8 cellular contexts compared by ENCODE assay signal in the genomic region with DNA sequence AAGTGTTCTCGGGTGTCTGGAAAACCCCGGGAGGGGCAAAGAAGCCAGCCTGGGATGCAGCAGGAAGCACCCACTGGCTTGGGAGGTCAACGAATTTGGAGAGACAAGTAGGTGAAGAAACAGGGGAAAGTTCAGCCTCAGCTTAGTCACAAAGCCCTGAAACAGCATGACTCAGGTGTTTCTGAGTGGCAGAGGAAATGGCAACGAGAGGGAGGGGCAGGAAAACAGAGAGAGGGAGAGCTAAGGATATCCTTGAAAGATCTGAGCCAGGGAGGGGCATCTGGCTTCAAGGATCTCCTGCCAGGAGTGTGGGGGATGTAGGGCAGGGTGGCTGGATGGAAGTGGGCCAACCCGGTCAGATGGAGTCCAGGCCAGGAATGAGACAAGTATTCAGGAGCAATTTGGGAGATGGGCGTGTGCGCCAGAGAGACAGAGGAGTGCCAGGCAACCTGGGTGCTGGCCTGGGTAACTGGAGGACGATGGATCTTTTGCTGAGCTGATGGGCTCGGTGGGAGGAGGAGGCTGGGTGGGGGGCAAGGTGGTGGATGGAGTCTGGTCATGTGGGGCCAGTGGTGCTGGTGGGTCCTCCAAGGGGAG. TPM values are rescaled to one million over a fixed set of nuclear protein-coding genes. Genes with fewer than 3 reads are reported as not detected.
DNase-seq lines count a peak whose midpoint lies in the region; ATAC-seq and TF ChIP-seq lines count a peak whose summit lies in the region.

No MANE protein-coding gene starts in this region.

- peak overlapping the region; percentile 71 for H3K27ac Mint-ChIP-seq in WTC11

- H3K27me3 ChIP-seq in fibroblast of lung (ENCODE audit: control insufficient read depth, insufficient read depth, low read length) (no peaks in the 10 kb centered on the region), rectal smooth muscle tissue (ENCODE audit: control insufficient read depth, insufficient read depth, low read length) (no peaks in the 10 kb centered on the region), HAP-1 (ENCODE audit: low read depth) (no peaks in the 10 kb centered on the region)

- in situ Hi-C loops in HAP-1 (cut with MboI; ENCODE audit: low sequenced_read_pairs) = no loop called here

- H4K20me1 ChIP-seq in fibroblast of lung (ENCODE audit: control insufficient read depth, extremely low read depth, insufficient read depth, low read length) = no peaks in the 10 kb centered on the region

- H3K36me3 ChIP-seq in fibroblast of lung (ENCODE audit: control insufficient read depth, insufficient read depth, low read length) = no peaks in the 10 kb centered on the region
- no peaks in the 10 kb centered on the region for H3K36me3 ChIP-seq in rectal smooth muscle tissue (ENCODE audit: control insufficient read depth, insufficient read depth, low read length)
- H3K36me3 ChIP-seq in HAP-1 (replicated peaks) = no peaks in the 10 kb centered on the region

- CTCF ChIA-PET in WTC11 (lab: Charles Lee) = interaction anchor here (0.8 to 3.5 kb wide), 14 partner anchors 11 to 160 kb away, joined by 3 to 18 read pairs (median 5); a partner anchor contains a TSS

- peak overlapping the region; percentile 54 for H3K4me2 ChIP-seq in fibroblast of lung (ENCODE audit: extremely low read depth, insufficient read depth, low read length)

- H3K9me3 Mint-ChIP-seq in WTC11 = no peaks in the 10 kb centered on the region

- H3K4me1 Mint-ChIP-seq in WTC11 = peaks cover 16% of the 10 kb centered on the region

- peaks cover 33% of the 10 kb centered on the region for H3K4me1 ChIP-seq in fibroblast of lung (ENCODE audit: control insufficient read depth, extremely low read depth, insufficient read depth, low read length)
- H3K4me1 ChIP-seq in rectal smooth muscle tissue (ENCODE audit: control insufficient read depth, insufficient read depth, low read length) = peaks cover 8% of the 10 kb centered on the region
- H3K4me1 ChIP-seq in HAP-1 = peaks cover 7% of the 10 kb centered on the region

- DNase-seq in DMS79 treated with DMSO at 0.1 percent for 48 hours (lab: John Stamatoyannopoulos, UW) = peak; percentile 85
- DNase-seq in M059J (ENCODE audit: low read depth) = peak; percentile 97
- DNase-seq in WTC11 (ENCODE audit: low spot score) = no peak
- peak; percentile 88 to 89 for DNase-seq in fibroblast of lung (ENCODE audit: low read depth in 2 of 2)
- no peak for DNase-seq in NCI-H748 treated with DMSO at 0.1 percent for 48 hours (lab: John Stamatoyannopoulos, UW)
- no peak for DNase-seq in HAP-1 (ENCODE audit: low spot score in 2 of 2)

- POLR2A ChIA-PET in WTC11 (lab: Charles Lee) = no interaction called here

- peak overlapping the region; percentile 7 for H3K9ac ChIP-seq in fibroblast of lung (ENCODE audit: insufficient read depth, low read length)
- H3K9ac ChIP-seq in rectal smooth muscle tissue (ENCODE audit: low read length) = no peak overlapping the region

- ATAC-seq in WTC11 (no peak; the same call in 1 of the 2 replicates), GM18502 (IDR thresholded peaks at IDR 0.05; ENCODE audit: poor library complexity, unreplicated experiment) (no peak)

- H3K4me3 ChIP-seq in fibroblast of lung (replicated peaks in 1 of 4; ENCODE audit: control extremely low read depth in 1 of 4, insufficient read depth in 1 of 4, low read depth in 3 of 4, low read length in 4 of 4) (no peak overlapping the region), rectal smooth muscle tissue (ENCODE audit: low read length) (no peak overlapping the region), HAP-1 (no peak overlapping the region)

- H3K36me3 Mint-ChIP-seq in WTC11 = no peaks in the 10 kb centered on the region

- H3K79me2 ChIP-seq in fibroblast of lung (ENCODE audit: control insufficient read depth, insufficient read depth, low read length) = no peaks in the 10 kb centered on the region

- H2AFZ ChIP-seq in fibroblast of lung (ENCODE audit: low read length) = peak overlapping the region; percentile 54

- H3K27ac ChIP-seq in fibroblast of lung (ENCODE audit: insufficient read depth, low read length) = peak overlapping the region; percentile 39
- H3K27ac ChIP-seq in rectal smooth muscle tissue (ENCODE audit: low read depth, low read length) = peak overlapping the region; percentile 30

- H3K27me3 Mint-ChIP-seq in WTC11 (ENCODE audit: low read depth) = no peaks in the 10 kb centered on the region; the same call in 1 of the 2 replicates

- no peak overlapping the region for H3K4me3 Mint-ChIP-seq in WTC11

- H3K9me3 ChIP-seq in fibroblast of lung (ENCODE audit: control insufficient read depth, insufficient read depth, low read depth, low read length) (no peaks in the 10 kb centered on the region), HAP-1 (no peaks in the 10 kb centered on the region)

- no peak for TF ChIP-seq CTCF in WTC11 (IDR thresholded peaks at IDR 0.05)
- no peak for TF ChIP-seq CTCF in fibroblast of lung (conservative IDR thresholded peaks at IDR 0.05 in 1 of 2, IDR thresholded peaks at IDR 0.05 in 1 of 2; ENCODE audit: low read depth in 1 of 2, low read length in 2 of 2)

TF ChIP-seq in WTC11, 78 proteins besides CTCF, POLR2A, EP300 and RAD21:
- TF ChIP-seq, protein P1, sequence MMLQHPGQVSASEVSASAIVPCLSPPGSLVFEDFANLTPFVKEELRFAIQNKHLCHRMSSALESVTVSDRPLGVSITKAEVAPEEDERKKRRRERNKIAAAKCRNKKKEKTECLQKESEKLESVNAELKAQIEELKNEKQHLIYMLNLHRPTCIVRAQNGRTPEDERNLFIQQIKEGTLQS (CRISPR knock-in tag; conservative IDR thresholded peaks at IDR 0.05) = no peak
- TF ChIP-seq GABPB1 (CRISPR knock-in tag; IDR thresholded peaks at IDR 0.05) (peak; percentile 61; the same call in 1 of the 2 replicates), NFE2L1 (CRISPR knock-in tag; IDR thresholded peaks at IDR 0.05) (peak; percentile 93)

RNA-seq across cellular contexts. Expression of a gene that starts 27.2 kb away (rescaled TPM):
- total RNA-seq in M059J (2014; rRNA removed; shearing (Covaris generic)) = 9.3 and 13.3 TPM in 2 replicates
- total RNA-seq in WTC11 (2021) (0.92 to 2.6 TPM (median 0.99 TPM) in 3 replicates), fibroblast of lung (20.0 and 34.8 TPM in 2 replicates)
- polyA plus RNA-seq in fibroblast of lung = 11.5 and 11.9 TPM in 2 replicates
- polyA plus RNA-seq in fibroblast of lung (2012) = 13.8 and 14.8 TPM in 2 replicates
- 35.8 and 62.2 TPM in 2 replicates for polyA minus RNA-seq in fibroblast of lung (ENCODE audit: low replicate concordance)

RNA-seq across cellular contexts. Expression of a gene that starts 45.8 kb away (rescaled TPM):
- 28.8 and 41.2 TPM in 2 replicates for total RNA-seq in M059J (2014; rRNA removed; shearing (Covaris generic))
- total RNA-seq in WTC11 (2021) (43.3 to 45.3 TPM (median 45.3 TPM) in 3 replicates), fibroblast of lung (34.4 and 34.5 TPM in 2 replicates)
- 59.9 and 65.9 TPM in 2 replicates for polyA plus RNA-seq in fibroblast of lung
- 28.3 and 30.4 TPM in 2 replicates for polyA plus RNA-seq in fibroblast of lung (2012)
- polyA minus RNA-seq in fibroblast of lung (ENCODE audit: low replicate concordance) = 13.9 and 16.7 TPM in 2 replicates

RNA-seq across cellular contexts. Expression of a gene that starts 57.5 kb away (rescaled TPM):
- total RNA-seq in M059J (2014; rRNA removed; shearing (Covaris generic)) = 8.0 and 24.0 TPM in 2 replicates
- total RNA-seq in WTC11 (2021) (182 to 190 TPM (median 186 TPM) in 3 replicates), fibroblast of lung (23.9 and 35.2 TPM in 2 replicates)
- 45.2 and 56.5 TPM in 2 replicates for polyA plus RNA-seq in fibroblast of lung
- polyA plus RNA-seq in fibroblast of lung (2012) = 57.3 and 61.3 TPM in 2 replicates
- polyA minus RNA-seq in fibroblast of lung (ENCODE audit: low replicate concordance) = 4.3 and 26.2 TPM in 2 replicates

Comparison
In these comparisons a context has a peak if more than half of its experiments do, and no peak if none do; other contexts are left out.
1. DNase-seq: peak in DMS79 treated with DMSO at 0.1 percent for 48 hours (single experiment), M059J (single experiment) and fibroblast of lung (2 of 2); none in WTC11 (single experiment), NCI-H748 treated with DMSO at 0.1 percent for 48 hours (single experiment) and HAP-1 (0 of 2).